ENCODE assay signal across 16 cellular contexts in genomic region chr5:112869948-112870347, GRCh38. TPM values are rescaled to one million over a fixed set of nuclear protein-coding genes. Genes with fewer than 3 reads are reported as not detected.
A peak's percentile ranks its signal among the peaks of the same experiment; 100 is the strongest.
DNase-seq lines count a peak whose midpoint lies in the region; ATAC-seq and TF ChIP-seq lines count a peak whose summit lies in the region.
"Had no signal": no experiment of that assay in that cellular context is flagged by ENCODE, and none has a peak within 500 bp of the region (broad histone marks: within the 10 kb centered on the region; RNA-seq: fewer than 3 reads in every experiment).

No MANE protein-coding gene starts in this region.

- H3K9me3 ChIP-seq in hepatocyte (ENCODE audit: low read depth): no peaks in the 10 kb centered on the region
- H3K9me3 ChIP-seq: A549, pancreas, thoracic aorta had no signal

- H3K27ac Mint-ChIP-seq in activated CD4-positive, alpha-beta T cell treated with anti-CD3 and anti-CD28 coated beads, Interleukin-2, amount 10 ng/mL, durations not matched to agents 24 days and 14 days: no peak overlapping the region
- peak overlapping the region; percentile 68 to 86 for H3K27ac Mint-ChIP-seq in effector memory CD8-positive, alpha-beta T cell

- TF ChIP-seq CTCF in hepatocyte (IDR thresholded peaks at IDR 0.05; ENCODE audit: poor library complexity): no peak

- no peak overlapping the region for H3K4me3 Mint-ChIP-seq in activated CD4-positive, alpha-beta T cell treated with anti-CD3 and anti-CD28 coated beads, Interleukin-2, amount 10 ng/mL, durations not matched to agents 24 days and 14 days
- no peak overlapping the region for H3K4me3 Mint-ChIP-seq in effector memory CD8-positive, alpha-beta T cell

- no peaks in the 10 kb centered on the region for H3K4me1 ChIP-seq in hepatocyte (ENCODE audit: insufficient read depth)
- H3K4me1 ChIP-seq: A549, pancreas had no signal

- H3K27me3 ChIP-seq in hepatocyte: no peaks in the 10 kb centered on the region
- H3K27me3 ChIP-seq: cardiac muscle cell, pancreas had no signal

- intact Hi-C loops in activated CD4-positive, alpha-beta T cell treated with anti-CD3 and anti-CD28 coated beads, Interleukin-2, amount 10 ng/mL, durations not matched to agents 24 days and 14 days (cut with micrococcal nuclease): no loop called here

- peak; percentile 89 for ATAC-seq in GM21576 (IDR thresholded peaks at IDR 0.05; ENCODE audit: unreplicated experiment)
- peak; percentile 55 for ATAC-seq in HG03196 (IDR thresholded peaks at IDR 0.05; ENCODE audit: unreplicated experiment)
- ATAC-seq in effector memory CD8-positive, alpha-beta T cell (replicated peaks): peak; percentile 35
- ATAC-seq: A549, left cardiac atrium, pancreas had no signal

- H3K4me2 ChIP-seq in hepatocyte: no peak overlapping the region
- H3K4me2 ChIP-seq: A549 had no signal

- no peaks in the 10 kb centered on the region for H3K36me3 ChIP-seq in hepatocyte (replicated peaks; ENCODE audit: insufficient read depth, low read depth)

- no peak overlapping the region for H2AFZ ChIP-seq in hepatocyte

- no peaks in the 10 kb centered on the region for H3K9me2 ChIP-seq in hepatocyte (replicated peaks; ENCODE audit: insufficient read depth)

- H3K9me3 Mint-ChIP-seq in activated CD4-positive, alpha-beta T cell treated with anti-CD3 and anti-CD28 coated beads, Interleukin-2, amount 10 ng/mL, durations not matched to agents 24 days and 14 days: no peaks in the 10 kb centered on the region
- H3K9me3 Mint-ChIP-seq in effector memory CD8-positive, alpha-beta T cell: no peaks in the 10 kb centered on the region

- H3K27me3 Mint-ChIP-seq in activated CD4-positive, alpha-beta T cell treated with anti-CD3 and anti-CD28 coated beads, Interleukin-2, amount 10 ng/mL, durations not matched to agents 24 days and 14 days: no peaks in the 10 kb centered on the region
- no peaks in the 10 kb centered on the region for H3K27me3 Mint-ChIP-seq in effector memory CD8-positive, alpha-beta T cell

- peaks cover 70% of the 10 kb centered on the region for H3K36me3 Mint-ChIP-seq in activated CD4-positive, alpha-beta T cell treated with anti-CD3 and anti-CD28 coated beads, Interleukin-2, amount 10 ng/mL, durations not matched to agents 24 days and 14 days (ENCODE audit: low read depth)
- H3K36me3 Mint-ChIP-seq in effector memory CD8-positive, alpha-beta T cell (ENCODE audit: insufficient read depth): peaks cover 73% of the 10 kb centered on the region

- peaks cover 6% of the 10 kb centered on the region for H4K20me1 ChIP-seq in hepatocyte (ENCODE audit: insufficient read depth, poor library complexity, severe bottlenecking)

- peak; percentile 76 for DNase-seq in activated CD4-positive, alpha-beta T cell treated with anti-CD3 and anti-CD28 coated beads, Interleukin-2, amount 10 ng/mL, durations not matched to agents 24 days and 14 days
- DNase-seq in activated CD4-positive, alpha-beta T cell treated with anti-CD3 and anti-CD28 coated beads, Interleukin-2, amount 50 U/mL, for 1 hour: no peak
- DNase-seq in effector memory CD8-positive, alpha-beta T cell: no peak
- DNase-seq in putamen (ENCODE audit: low spot score) (no peak), hepatocyte (ENCODE audit: low spot score) (no peak), Ammon's horn (ENCODE audit: low spot score) (no peak)
- DNase-seq: GF-D8; left cardiac atrium; NCI-H226; pancreas; stimulated activated CD4-positive, alpha-beta T cell treated with anti-CD3 and anti-CD28 coated beads, Interleukin-4, amount 100 ng/mL, for 4 hours had no signal

- H3K79me2 ChIP-seq in hepatocyte: peaks cover 19% of the 10 kb centered on the region

- H3K4me1 Mint-ChIP-seq in activated CD4-positive, alpha-beta T cell treated with anti-CD3 and anti-CD28 coated beads, Interleukin-2, amount 10 ng/mL, durations not matched to agents 24 days and 14 days: peaks cover 43% of the 10 kb centered on the region
- H3K4me1 Mint-ChIP-seq in effector memory CD8-positive, alpha-beta T cell (ENCODE audit: low read depth in 2 of 2): peaks cover 4 to 21% of the 10 kb centered on the region in 2 donors

- no peak overlapping the region for H3K27ac ChIP-seq in hepatocyte
- H3K27ac ChIP-seq: A549, cardiac muscle cell, pancreas, thoracic aorta had no signal

- no peak overlapping the region for H3K4me3 ChIP-seq in hepatocyte
- H3K4me3 ChIP-seq: A549, cardiac muscle cell, pancreas, thoracic aorta had no signal

- 98% methylated on average over 3 of the region's 3 CpGs for WGBS in hepatocyte (ENCODE audit: low lambda C conversion rate, missing lambda C conversion rate)

RNA-seq across cellular contexts. Expression of gene SRP19, which starts 8.9 kb away (rescaled TPM):
- 67.4 and 74.3 TPM in 2 replicates for total RNA-seq in activated CD4-positive, alpha-beta T cell treated with anti-CD3 and anti-CD28 coated beads, Interleukin-2, amount 10 ng/mL, durations not matched to agents 24 days and 14 days
- total RNA-seq in hepatocyte: 123 and 152 TPM in 2 replicates
- polyA plus RNA-seq in hepatocyte: 131 and 151 TPM in 2 replicates

RNA-seq across cellular contexts. Expression of gene REEP5, which starts 52.1 kb away (rescaled TPM):
- total RNA-seq in activated CD4-positive, alpha-beta T cell treated with anti-CD3 and anti-CD28 coated beads, Interleukin-2, amount 10 ng/mL, durations not matched to agents 24 days and 14 days: 74.4 and 75.3 TPM in 2 replicates
- 57.3 and 63.6 TPM in 2 replicates for total RNA-seq in hepatocyte
- polyA plus RNA-seq in hepatocyte: 199 and 208 TPM in 2 replicates

Comparison
In these comparisons a context has a peak if more than half of its experiments do, and no peak if none do; other contexts are left out.
1. ATAC-seq: peak in every context shown above with its lines; median percentile 89 in GM21576; 55 in HG03196; 35 in effector memory CD8-positive, alpha-beta T cell.